ENCODE assay signal across 18 cellular contexts in genomic region chr16:2845116-2845515, GRCh38. TPM values are rescaled to one million over a fixed set of nuclear protein-coding genes. Genes with fewer than 3 reads are reported as not detected.
DNase-seq lines count a peak whose midpoint lies in the region; ATAC-seq, FAIRE-seq and TF ChIP-seq lines count a peak whose summit lies in the region.
"Had no signal": no experiment of that assay in that cellular context is flagged by ENCODE, and none has a peak within 500 bp of the region (broad histone marks: within the 10 kb centered on the region; RNA-seq: fewer than 3 reads in every experiment).

No MANE protein-coding gene starts in this region.

- H3K4me3 ChIP-seq in PC-9 (no peak overlapping the region), H1 (ENCODE audit: extremely low read depth in 1 of 4, insufficient read depth in 2 of 4, low read depth in 3 of 4, low read length in 4 of 4) (no peak overlapping the region), body of pancreas (no peak overlapping the region)

- H3K36me3 Mint-ChIP-seq in H9 (ENCODE audit: insufficient read depth in 1 of 3, low read depth in 3 of 3) (no peaks in the 10 kb centered on the region), glutamatergic neuron (ENCODE audit: unreplicated experiment) (no peaks in the 10 kb centered on the region)

- H3K56ac ChIP-seq in H9 (ENCODE audit: insufficient read length, low read depth, low read length) (no peak overlapping the region), H1 (replicated peaks; ENCODE audit: insufficient read length, low read depth, low read length) (no peak overlapping the region)

- H3K79me2 ChIP-seq in H9 (ENCODE audit: insufficient read depth, low read length), result no peaks in the 10 kb centered on the region
- no peaks in the 10 kb centered on the region for H3K79me2 ChIP-seq in PC-9 (ENCODE audit: low read depth)
- H3K79me2 ChIP-seq in H1 (ENCODE audit: control insufficient read depth in 1 of 2, insufficient read depth in 2 of 2, low read length in 2 of 2), result no peaks in the 10 kb centered on the region

- no peak for TF ChIP-seq POLR2A in H1 (IDR thresholded peaks at IDR 0.05; ENCODE audit: control extremely low read depth in 1 of 2, low read depth in 2 of 2, low read length in 2 of 2)
- no peak for TF ChIP-seq POLR2A in body of pancreas (IDR thresholded peaks at IDR 0.05)

- no peak overlapping the region for H2BK20ac ChIP-seq in H9 (ENCODE audit: low read depth, low read length, poor library complexity, severe bottlenecking)
- H2BK20ac ChIP-seq in H1 (ENCODE audit: low read length), result no peak overlapping the region

- 0 out of 2 replicates have a peak, but pooled peaks cover 3% of the 10 kb centered on the region for H3K4me1 ChIP-seq in H9 (ENCODE audit: insufficient read depth, low read length)
- H3K4me1 ChIP-seq in PC-9 (replicated peaks; ENCODE audit: insufficient read depth), result peaks cover 52% of the 10 kb centered on the region
- H3K4me1 ChIP-seq in H1 (replicated peaks in 1 of 4; ENCODE audit: control insufficient read depth in 3 of 4, insufficient read depth in 4 of 4, low read length in 3 of 4), result peaks cover 0 to 3% (median 1%) of the 10 kb centered on the region in 4 experiments; a peak in 2 of 7 replicates
- peaks cover 8% of the 10 kb centered on the region for H3K4me1 ChIP-seq in body of pancreas

- H3K27me3 ChIP-seq in H9 (ENCODE audit: insufficient read depth, low read length), result no peaks in the 10 kb centered on the region; the same call in 1 of the 2 replicates
- H3K27me3 ChIP-seq in PC-9 (ENCODE audit: insufficient read depth, low read depth), result no peaks in the 10 kb centered on the region
- H3K27me3 ChIP-seq in H1 (replicated peaks in 1 of 4; ENCODE audit: control insufficient read depth in 3 of 4, extremely low read depth in 1 of 4, insufficient read depth in 3 of 4, low read length in 3 of 4), result peaks cover 0 to 10% (median 6%) of the 10 kb centered on the region in 4 experiments; a peak in 4 of 7 replicates
- no peaks in the 10 kb centered on the region for H3K27me3 ChIP-seq in body of pancreas

- TF ChIP-seq CTCF in H9 (conservative IDR thresholded peaks at IDR 0.05) (no peak), PC-9 (conservative IDR thresholded peaks at IDR 0.05) (no peak), H1 (IDR thresholded peaks at IDR 0.05; ENCODE audit: control extremely low read depth in 1 of 3, insufficient read depth in 1 of 3, low read depth in 1 of 3, low read length in 3 of 3) (no peak), body of pancreas (IDR thresholded peaks at IDR 0.05) (no peak), glutamatergic neuron (IDR thresholded peaks at IDR 0.05; ENCODE audit: partially characterized antibody, unreplicated experiment) (no peak)

- H3K27ac ChIP-seq in H9 (ENCODE audit: insufficient read length, low read depth, low read length), result no peak overlapping the region
- H3K27ac ChIP-seq in PC-9, result peak overlapping the region; percentile 91; the same call in 1 of the 2 replicates
- no peak overlapping the region for H3K27ac ChIP-seq in H1 (ENCODE audit: low read depth, low read length)
- no peak overlapping the region for H3K27ac ChIP-seq in body of pancreas

- H4K20me1 ChIP-seq in H9 (ENCODE audit: control insufficient read depth, insufficient read depth, insufficient read length) (no peaks in the 10 kb centered on the region), PC-9 (ENCODE audit: insufficient read depth) (no peaks in the 10 kb centered on the region), H1 (replicated peaks in 1 of 2; ENCODE audit: control insufficient read depth in 1 of 2, insufficient read depth in 2 of 2, low read length in 2 of 2) (no peaks in the 10 kb centered on the region)

- H2BK15ac ChIP-seq in H9 (ENCODE audit: low read depth, low read length) (no peak overlapping the region), H1 (ENCODE audit: low read length) (no peak overlapping the region)

- H3K4me2 ChIP-seq in H9 (ENCODE audit: insufficient read depth, insufficient read length, low read length) (peak overlapping the region; percentile 21), PC-9 (no peak overlapping the region; the same call in 1 of the 2 replicates), H1 (ENCODE audit: insufficient read depth in 1 of 2, low read depth in 2 of 2, low read length in 2 of 2) (no peak overlapping the region)

- H3K14ac ChIP-seq in H9 (ENCODE audit: insufficient read depth, low read length) (no peak overlapping the region), H1 (ENCODE audit: insufficient read length) (no peak overlapping the region)

- in situ Hi-C loops in ACHN (cut with HindIII; ENCODE audit: low pct_ligation_motif_present, low pct_unique_long_range_greater_than_20kb, low sequenced_read_pairs), result no loop called here

- CTCF ChIA-PET in PC-9 (lab: Charles Lee) (interaction anchor here (1.0 kb wide), 1 partner anchor 11 kb away, joined by 3 read pairs; no protein-coding TSS in a partner anchor), H1 (lab: Charles Lee; ENCODE audit: partially characterized antibody) (interaction anchor here (0.5 to 4.9 kb wide), 6 partner anchors 10 to 83 kb away, joined by 3 to 49 read pairs (median 6); no protein-coding TSS in a partner anchor)

- H3K4me1 Mint-ChIP-seq in H9 (peaks cover 0 to 10% of the 10 kb centered on the region in 2 experiments; a peak in 2 of 4 replicates), glutamatergic neuron (ENCODE audit: low read depth, unreplicated experiment) (no peaks in the 10 kb centered on the region)

- H3K27ac Mint-ChIP-seq in H9 (no peak overlapping the region), glutamatergic neuron (ENCODE audit: unreplicated experiment) (no peak overlapping the region)

- H4K8ac ChIP-seq in H9 (replicated peaks; ENCODE audit: insufficient read length, low read depth, low read length) (no peak overlapping the region), H1 (ENCODE audit: extremely low read depth, insufficient read depth, low read length) (no peak overlapping the region)

- H2AK5ac ChIP-seq in H9 (ENCODE audit: insufficient read length, low read length), result no peak overlapping the region
- H2AK5ac ChIP-seq in H1 (ENCODE audit: low read depth, low read length), result no peak overlapping the region

- H4K5ac ChIP-seq in H9 (ENCODE audit: insufficient read length, low read depth, low read length) (no peak overlapping the region), H1 (ENCODE audit: insufficient read length, low read depth, low read length) (no peak overlapping the region)

- DNase-seq in H9 (no peak), PC-9 (no peak), H1 (ENCODE audit: low read depth in 1 of 2, low spot score in 2 of 2) (no peak), body of pancreas (no peak), ACHN (no peak), glutamatergic neuron (no peak), left colon (no peak)
- DNase-seq: DMS 273 treated with DMSO at 0.1 percent for 48 hours, GF-D8, IMR-90, NCI-H1417, NCI-H187 treated with DMSO at 0.1 percent for 48 hours, PC-3 had no signal

- no peaks in the 10 kb centered on the region for H3K23me2 ChIP-seq in H9 (ENCODE audit: insufficient read length, low read depth, low read length, poor library complexity, severe bottlenecking)
- H3K23me2 ChIP-seq in H1 (ENCODE audit: low read depth, low read length), result no peaks in the 10 kb centered on the region

- H2AFZ ChIP-seq in H9 (ENCODE audit: low read length), result no peak overlapping the region
- no peak overlapping the region for H2AFZ ChIP-seq in PC-9
- H2AFZ ChIP-seq in H1 (ENCODE audit: low read length), result no peak overlapping the region

- H3K27me3 Mint-ChIP-seq in H9 (ENCODE audit: low read depth), result peaks cover 23% of the 10 kb centered on the region
- peaks cover 2% of the 10 kb centered on the region for H3K27me3 Mint-ChIP-seq in glutamatergic neuron (ENCODE audit: unreplicated experiment)

- H3K18ac ChIP-seq in H9 (ENCODE audit: insufficient read length, low read depth, low read length), result no peak overlapping the region
- no peak overlapping the region for H3K18ac ChIP-seq in H1 (ENCODE audit: extremely low read depth, low read length)

- no peaks in the 10 kb centered on the region for H3K79me1 ChIP-seq in H9 (ENCODE audit: insufficient read depth, low read depth, low read length, poor library complexity, severe bottlenecking)
- no peaks in the 10 kb centered on the region for H3K79me1 ChIP-seq in H1 (ENCODE audit: low read depth, low read length)

- H3K4me3 Mint-ChIP-seq in H9, result no peak overlapping the region
- H3K4me3 Mint-ChIP-seq in glutamatergic neuron (ENCODE audit: unreplicated experiment), result no peak overlapping the region

- H2BK12ac ChIP-seq in H9 (ENCODE audit: insufficient read length, low read depth, low read length) (no peak overlapping the region), H1 (ENCODE audit: low read depth, low read length) (no peak overlapping the region)

- no peak overlapping the region for H3T11ph ChIP-seq in H9 (ENCODE audit: low read length)

- H3K4ac ChIP-seq in H9 (ENCODE audit: low read depth, low read length) (no peak overlapping the region), H1 (replicated peaks; ENCODE audit: insufficient read length, low read depth, low read length) (no peak overlapping the region)

- POLR2A ChIA-PET in PC-9 (lab: Charles Lee; ENCODE audit: unreplicated experiment) (interaction anchor here (0.7 kb wide), 1 partner anchor 80 kb away, joined by 3 read pairs; no protein-coding TSS in a partner anchor), H1 (lab: Charles Lee; ENCODE audit: partially characterized antibody) (interaction anchor here (0.5 to 0.9 kb wide), 2 partner anchors 51 to 67 kb away, joined by 3 to 4 read pairs; no protein-coding TSS in a partner anchor)

- no peaks in the 10 kb centered on the region for H3K36me3 ChIP-seq in PC-9 (ENCODE audit: low read depth)
- H3K36me3 ChIP-seq in H1 (ENCODE audit: control insufficient read depth in 2 of 4, insufficient read depth in 4 of 4, low read length in 3 of 4), result no peaks in the 10 kb centered on the region
- H3K36me3 ChIP-seq in body of pancreas (replicated peaks in 1 of 2; ENCODE audit: insufficient read depth in 1 of 2, low read depth in 2 of 2), result no peaks in the 10 kb centered on the region

- H3K9me2 ChIP-seq in PC-9 (ENCODE audit: insufficient read depth), result no peaks in the 10 kb centered on the region

- H4K91ac ChIP-seq in H9 (ENCODE audit: insufficient read length, low read depth, low read length) (no peak overlapping the region), H1 (replicated peaks; ENCODE audit: insufficient read length, low read length) (no peak overlapping the region)

- H2BK120ac ChIP-seq in H9 (ENCODE audit: low read depth, low read length, poor library complexity, severe bottlenecking), result no peak overlapping the region
- no peak overlapping the region for H2BK120ac ChIP-seq in H1 (replicated peaks; ENCODE audit: low read depth, low read length)

- no peak overlapping the region for H3K23ac ChIP-seq in H9 (ENCODE audit: insufficient read length, low read depth, low read length)
- H3K23ac ChIP-seq in H1 (ENCODE audit: insufficient read length), result no peak overlapping the region

- H3K9me3 ChIP-seq in H9 (ENCODE audit: control insufficient read depth, low read depth, low read length), result no peaks in the 10 kb centered on the region
- H3K9me3 ChIP-seq in PC-9 (ENCODE audit: insufficient read depth, low read depth), result no peaks in the 10 kb centered on the region
- H3K9me3 ChIP-seq in H1 (ENCODE audit: insufficient read depth in 2 of 2, low read depth in 1 of 2, low read length in 1 of 2), result no peaks in the 10 kb centered on the region
- no peaks in the 10 kb centered on the region for H3K9me3 ChIP-seq in body of pancreas

- TF ChIP-seq EP300 in H1 (IDR thresholded peaks at IDR 0.05; ENCODE audit: borderline replicate concordance in 1 of 2, low read depth in 2 of 2, low read length in 2 of 2), result no peak

- H3F3A ChIP-seq in PC-9 (ENCODE audit: insufficient read depth, low read depth), result peaks cover 43% of the 10 kb centered on the region

- H3K9ac ChIP-seq in H9 (ENCODE audit: extremely low read depth, insufficient read length, low read length), result no peak overlapping the region
- H3K9ac ChIP-seq in H1 (replicated peaks in 1 of 4; ENCODE audit: extremely low read depth in 1 of 4, low read depth in 3 of 4, low read length in 3 of 4), result no peak overlapping the region

- H3K9me3 Mint-ChIP-seq in H9 (peaks cover 3 to 5% of the 10 kb centered on the region in 2 experiments; a peak in 4 of 5 replicates), glutamatergic neuron (ENCODE audit: unreplicated experiment) (peaks cover 1% of the 10 kb centered on the region)

- no CpG with 5 or more reads among the region's 5 CpGs for WGBS in H9 (ENCODE audit: extremely low coverage, insufficient read length, low lambda C conversion rate)
- 78% methylated on average over 5 of the region's 5 CpGs; no CpG with 5 or more reads in 1 of the 2 experiments for whole genome bisulfite sequencing in H1 (ENCODE audit: extremely low coverage in 1 of 2, insufficient coverage in 1 of 2, insufficient read length in 1 of 2, insufficient replicate concordance in 2 of 2, low coverage in 1 of 2, low lambda C conversion rate in 2 of 2, missing lambda C conversion rate in 1 of 2), 2 experiments
- 72 to 76% methylated on average over 5 of the region's 5 CpGs for WGBS in body of pancreas, 2 donors

- no peak overlapping the region for H2BK5ac ChIP-seq in H9 (ENCODE audit: insufficient read length, low read length)
- H2BK5ac ChIP-seq in H1 (ENCODE audit: low read depth, low read length), result no peak overlapping the region

- no TSS peak for BruUV-seq in PC-9 (replicated peaks; lab: Mats Ljungman, UMichigan)

- FAIRE-seq in H1 (lab: Jason Lieb, UNC), result peak; percentile 19
- FAIRE-seq: H54 had no signal

- no peak for ATAC-seq in body of pancreas
- ATAC-seq in left colon, result no peak
- ATAC-seq: PC-3 had no signal

- no peak for TF ChIP-seq RAD21 in H1 (IDR thresholded peaks at IDR 0.05 in 1 of 2, conservative IDR thresholded peaks at IDR 0.05 in 1 of 2; ENCODE audit: low read depth in 2 of 2, low read length in 2 of 2)

- intact Hi-C loops in PC-9 (cut with micrococcal nuclease; ENCODE audit: unreplicated experiment), result no loop called here
- intact Hi-C loops in body of pancreas (cut with DNase I), result no loop called here
- intact Hi-C loops in left colon (cut with DNase I, micrococcal nuclease), result no loop called here

RNA-seq across cellular contexts. Expression of gene PRSS22, which starts 12.9 kb away (rescaled TPM):
- 1.9 and 2.4 TPM in 2 replicates for total RNA-seq in H9 (2021)
- total RNA-seq in PC-9 (2021), result 98.2 and 99.7 TPM in 2 replicates
- 2.7 and 4.4 TPM in 2 replicates for total RNA-seq in H1 (2021; fragmentation: NEBNext Ultra II Directional; extraction: Animal tissue kit (Norgen Biotek cat#: 25700))
- polyA plus RNA-seq in H1 (2011; rRNA removed), result 4.0 and 5.8 TPM in 2 replicates
- polyA plus RNA-seq in H1 (2011; cell fraction: cytosol; rRNA removed), result 5.2 TPM
- 20.5 TPM for polyA plus RNA-seq in H1 (2011; cell fraction: nucleus; rRNA removed)
- 1.5 to 4.3 TPM (median 2.9 TPM) in 4 replicates for polyA plus RNA-seq in H1 (2012, experiment 1 of 2)
- 1.6 TPM for polyA plus RNA-seq in H1 (2012, experiment 2 of 2)
- polyA plus RNA-seq in H1 (2013, experiment 1 of 2), result 3.5 TPM
- polyA plus RNA-seq in H1 (2013, experiment 2 of 2), result 3.1 TPM
- 1.3 and 1.7 TPM in 2 replicates for polyA minus RNA-seq in H1 (2011; rRNA and poly(A)+ RNA removed)
- 1.3 TPM for polyA minus RNA-seq in H1 (2011; cell fraction: cytosol; rRNA and poly(A)+ RNA removed)
- 4.4 TPM for polyA minus RNA-seq in H1 (2011; cell fraction: nucleus; rRNA and poly(A)+ RNA removed)
- 10 to 100 TPM in 1 of 2 donors, 1 to 10 TPM in 1; 3.6 to 19.4 TPM for total RNA-seq in body of pancreas
- not detected for total RNA-seq in glutamatergic neuron (ENCODE audit: unreplicated experiment)
- total RNA-seq in left colon, result 10 to 100 TPM in 1 of 2 donors, under 1 TPM in 1; 0.78 to 12.9 TPM
- total RNA-seq: HT1080, IMR-90, SK-MEL-5 had no signal
- polyA plus RNA-seq: BJ, IMR-90 had no signal

RNA-seq across cellular contexts. Expression of gene ZG16B, which starts 15.0 kb away (rescaled TPM):
- not detected in 2 replicates for total RNA-seq in H9 (2021)
- total RNA-seq in PC-9 (2021), result 19.9 and 23.4 TPM in 2 replicates
- not detected in 2 replicates for total RNA-seq in H1 (2021; fragmentation: NEBNext Ultra II Directional; extraction: Animal tissue kit (Norgen Biotek cat#: 25700))
- 0.11 TPM in 1 of 2 replicates, not detected in the other for polyA plus RNA-seq in H1 (2011; rRNA removed)
- 0.17 TPM for polyA plus RNA-seq in H1 (2011; cell fraction: cytosol; rRNA removed)
- polyA plus RNA-seq in H1 (2011; cell fraction: nucleus; rRNA removed), result not detected
- not detected in 4 replicates for polyA plus RNA-seq in H1 (2012, experiment 1 of 2)
- not detected for polyA plus RNA-seq in H1 (2012, experiment 2 of 2)
- polyA plus RNA-seq in H1 (2013, experiment 1 of 2), result 0.06 TPM
- not detected for polyA plus RNA-seq in H1 (2013, experiment 2 of 2)
- 0.41 TPM in 1 of 2 replicates, not detected in the other for polyA minus RNA-seq in H1 (2011; rRNA and poly(A)+ RNA removed)
- polyA minus RNA-seq in H1 (2011; cell fraction: cytosol; rRNA and poly(A)+ RNA removed), result not detected
- polyA minus RNA-seq in H1 (2011; cell fraction: nucleus; rRNA and poly(A)+ RNA removed), result not detected
- total RNA-seq in body of pancreas, result not detected
- not detected for total RNA-seq in glutamatergic neuron (ENCODE audit: unreplicated experiment)
- total RNA-seq in left colon, result 10 to 100 TPM; 40.9 to 50.0 TPM
- total RNA-seq: SK-MEL-5 had no signal

RNA-seq across cellular contexts. Expression of gene PRSS21, which starts 28.1 kb away (rescaled TPM):
- total RNA-seq in H9 (2021), result not detected in 2 replicates
- 61.2 and 77.4 TPM in 2 replicates for total RNA-seq in PC-9 (2021)
- 1.0 and 2.7 TPM in 2 replicates for total RNA-seq in H1 (2021; fragmentation: NEBNext Ultra II Directional; extraction: Animal tissue kit (Norgen Biotek cat#: 25700))
- 0.76 and 1.4 TPM in 2 replicates for polyA plus RNA-seq in H1 (2011; rRNA removed)
- 0.98 TPM for polyA plus RNA-seq in H1 (2011; cell fraction: cytosol; rRNA removed)
- polyA plus RNA-seq in H1 (2011; cell fraction: nucleus; rRNA removed), result 3.6 TPM
- polyA plus RNA-seq in H1 (2012, experiment 1 of 2), result 0.54 to 1.2 TPM (median 0.81 TPM) in 3 of 4 replicates, not detected in the other
- 0.51 TPM for polyA plus RNA-seq in H1 (2012, experiment 2 of 2)
- polyA plus RNA-seq in H1 (2013, experiment 1 of 2), result 1.2 TPM
- 0.96 TPM for polyA plus RNA-seq in H1 (2013, experiment 2 of 2)
- polyA minus RNA-seq in H1 (2011; rRNA and poly(A)+ RNA removed), result 0.32 TPM in 1 of 2 replicates, not detected in the other
- 1.8 TPM for polyA minus RNA-seq in H1 (2011; cell fraction: cytosol; rRNA and poly(A)+ RNA removed)
- 3.7 TPM for polyA minus RNA-seq in H1 (2011; cell fraction: nucleus; rRNA and poly(A)+ RNA removed)
- 1 to 10 TPM in 1 of 2 donors, under 1 TPM in 1; 0.66 to 1.6 TPM for total RNA-seq in body of pancreas
- total RNA-seq in glutamatergic neuron (ENCODE audit: unreplicated experiment), result not detected
- 1 to 10 TPM; 1.7 to 6.4 TPM for total RNA-seq in left colon
- total RNA-seq: Daoy, HT1080, IMR-90, PC-3, SK-MEL-5 had no signal

RNA-seq across cellular contexts. Expression of gene FLYWCH2, which starts 37.9 kb away (rescaled TPM):
- total RNA-seq in H9 (2021) (16.5 and 20.9 TPM in 2 replicates), PC-9 (2021) (41.5 and 50.1 TPM in 2 replicates), body of pancreas (10 to 100 TPM; 23.6 to 49.1 TPM), glutamatergic neuron (ENCODE audit: unreplicated experiment) (30.5 TPM), left colon (10 to 100 TPM; 20.7 to 30.8 TPM)
- total RNA-seq in H1 (2021; fragmentation: NEBNext Ultra II Directional; extraction: Animal tissue kit (Norgen Biotek cat#: 25700)), result 16.4 and 20.2 TPM in 2 replicates
- polyA plus RNA-seq in H1 (2011; rRNA removed), result 30.7 and 43.8 TPM in 2 replicates
- polyA plus RNA-seq in H1 (2011; cell fraction: cytosol; rRNA removed), result 44.9 TPM
- polyA plus RNA-seq in H1 (2011; cell fraction: nucleus; rRNA removed), result 27.4 TPM
- 17.1 to 25.9 TPM (median 22.0 TPM) in 4 replicates for polyA plus RNA-seq in H1 (2012, experiment 1 of 2)
- 24.5 TPM for polyA plus RNA-seq in H1 (2012, experiment 2 of 2)
- polyA plus RNA-seq in H1 (2013, experiment 1 of 2), result 16.8 TPM
- polyA plus RNA-seq in H1 (2013, experiment 2 of 2), result 16.0 TPM
- polyA minus RNA-seq in H1 (2011; rRNA and poly(A)+ RNA removed), result 4.6 and 5.4 TPM in 2 replicates
- polyA minus RNA-seq in H1 (2011; cell fraction: cytosol; rRNA and poly(A)+ RNA removed), result 14.3 TPM
- polyA minus RNA-seq in H1 (2011; cell fraction: nucleus; rRNA and poly(A)+ RNA removed), result 14.3 TPM

RNA-seq across cellular contexts. Expression of gene PRSS41, which starts 46.8 kb away (rescaled TPM):
- not detected in 2 replicates for total RNA-seq in H9 (2021)
- not detected in 2 replicates for total RNA-seq in PC-9 (2021)
- total RNA-seq in H1 (2021; fragmentation: NEBNext Ultra II Directional; extraction: Animal tissue kit (Norgen Biotek cat#: 25700)), result not detected in 2 replicates
- polyA plus RNA-seq in H1 (2011; rRNA removed), result not detected in 2 replicates
- polyA plus RNA-seq in H1 (2011; cell fraction: cytosol; rRNA removed), result not detected
- polyA plus RNA-seq in H1 (2011; cell fraction: nucleus; rRNA removed), result 0.10 TPM
- not detected in 4 replicates for polyA plus RNA-seq in H1 (2012, experiment 1 of 2)
- polyA plus RNA-seq in H1 (2012, experiment 2 of 2), result not detected
- polyA plus RNA-seq in H1 (2013, experiment 1 of 2), result not detected
- not detected for polyA plus RNA-seq in H1 (2013, experiment 2 of 2)
- not detected in 2 replicates for polyA minus RNA-seq in H1 (2011; rRNA and poly(A)+ RNA removed)
- polyA minus RNA-seq in H1 (2011; cell fraction: cytosol; rRNA and poly(A)+ RNA removed), result not detected
- polyA minus RNA-seq in H1 (2011; cell fraction: nucleus; rRNA and poly(A)+ RNA removed), result not detected
- not detected for total RNA-seq in body of pancreas
- not detected for total RNA-seq in glutamatergic neuron (ENCODE audit: unreplicated experiment)
- total RNA-seq in left colon, result not detected
- total RNA-seq: Daoy, HT1080, IMR-90, PC-3, SK-MEL-5 had no signal
- polyA plus RNA-seq: BJ, IMR-90 had no signal

Comparison
In these comparisons a context has a peak if more than half of its experiments do, and no peak if none do; other contexts are left out.
1. RNA of gene ZG16B, which starts 15.0 kb away (total RNA-seq): 40.9 to 50.0 TPM in left colon and 19.9 to 23.4 TPM in PC-9; not detected in glutamatergic neuron (single experiment), not detected in body of pancreas, not detected in H9 and not detected in H1; every median in the first group is over 10 times any median in the second.